Comparison of ENCODE assay signal across 1 cellular context in genomic region chr14:68794130-68794855, GRCh38.
TF ChIP-seq lines count a peak whose summit lies in the region.

No MANE protein-coding gene starts in this region.

TF ChIP-seq in K562, 482 proteins besides CTCF, POLR2A, EP300 and RAD21 (continued from another document and continues in another):
- peak; percentile 93 for TF ChIP-seq MGA (IDR thresholded peaks at IDR 0.05)
- TF ChIP-seq NR1H2 (CRISPR knock-in tag; IDR thresholded peaks at IDR 0.05): no peak
- no peak for TF ChIP-seq TCF7L2 (IDR thresholded peaks at IDR 0.05; ENCODE audit: low read depth, low read length)
- 0 out of 2 replicates have a peak, but pooled peaks have one; percentile 21 for TF ChIP-seq ETS1 (conservative IDR thresholded peaks at IDR 0.05; ENCODE audit: control insufficient read depth, low read depth, low read length)
- no peak for TF ChIP-seq TSC22D4 (tag; IDR thresholded peaks at IDR 0.05)
- TF ChIP-seq ZNF79 (CRISPR knock-in tag; IDR thresholded peaks at IDR 0.05; ENCODE audit: low read depth): no peak
- no peak for TF ChIP-seq ZNF449 (CRISPR knock-in tag; IDR thresholded peaks at IDR 0.05)
- TF ChIP-seq RERE (CRISPR knock-in tag; IDR thresholded peaks at IDR 0.05; ENCODE audit: borderline replicate concordance): no peak
- peak; percentile 10; the same call in 1 of the 2 replicates for TF ChIP-seq NFRKB (IDR thresholded peaks at IDR 0.05; ENCODE audit: low read depth)
- no peak for TF ChIP-seq PHB (CRISPR knock-in tag; IDR thresholded peaks at IDR 0.05)
- TF ChIP-seq FOXP4 (CRISPR knock-in tag; IDR thresholded peaks at IDR 0.05; ENCODE audit: borderline replicate concordance): no peak
- TF ChIP-seq GATA2 (CRISPR knock-in tag; IDR thresholded peaks at IDR 0.05): no peak
- TF ChIP-seq E2F1 (CRISPR knock-in tag; IDR thresholded peaks at IDR 0.05): no peak
- TF ChIP-seq TEAD4 (IDR thresholded peaks at IDR 0.05; ENCODE audit: low read length): no peak
- no peak for TF ChIP-seq TEAD4 (CRISPR knock-in tag; IDR thresholded peaks at IDR 0.05; ENCODE audit: borderline replicate concordance)
- no peak for TF ChIP-seq CHAMP1 (IDR thresholded peaks at IDR 0.05)
- no peak for TF ChIP-seq ZC3H4 (CRISPR knock-in tag; IDR thresholded peaks at IDR 0.05; ENCODE audit: borderline replicate concordance)
- peak; percentile 75; the same call in 1 of the 2 replicates for TF ChIP-seq ZNF584 (CRISPR knock-in tag; IDR thresholded peaks at IDR 0.05; ENCODE audit: low read depth)
- no peak for TF ChIP-seq CCAR2 (IDR thresholded peaks at IDR 0.05; ENCODE audit: low read depth, low read length)
- TF ChIP-seq ZNF354B (CRISPR knock-in tag; IDR thresholded peaks at IDR 0.05): no peak
- no peak for TF ChIP-seq NFE2L1 (tag; IDR thresholded peaks at IDR 0.05; ENCODE audit: borderline replicate concordance, low read depth)
- 0 out of 2 replicates have a peak, but pooled peaks have one; percentile 57 for TF ChIP-seq ZNF740 (CRISPR knock-in tag; IDR thresholded peaks at IDR 0.05)
- TF ChIP-seq ZNF740 (tag; IDR thresholded peaks at IDR 0.05): no peak
- no peak for TF ChIP-seq MEIS2 (IDR thresholded peaks at IDR 0.05; ENCODE audit: partially characterized antibody)
- TF ChIP-seq PHF20 (IDR thresholded peaks at IDR 0.05; ENCODE audit: partially characterized antibody): no peak
